In genomic region chr11:76769071-76769560, GRCh38 we compare ENCODE assay signal across 9 cellular contexts. TPM values are rescaled to one million over a fixed set of nuclear protein-coding genes. Genes with fewer than 3 reads are reported as not detected.
DNase-seq lines count a peak whose midpoint lies in the region; ATAC-seq, FAIRE-seq and TF ChIP-seq lines count a peak whose summit lies in the region.
"Had no signal": no experiment of that assay in that cellular context is flagged by ENCODE, and none has a peak within 500 bp of the region (broad histone marks: within the 10 kb centered on the region; RNA-seq: fewer than 3 reads in every experiment).

No MANE protein-coding gene starts in this region.

- no peak overlapping the region for H4K5ac ChIP-seq in H1 (ENCODE audit: insufficient read length, low read depth, low read length)

- no peak overlapping the region for H3K4me2 ChIP-seq in PC-3 (ENCODE audit: low read length)
- H3K4me2 ChIP-seq in H1 (ENCODE audit: insufficient read depth in 1 of 2, low read depth in 2 of 2, low read length in 2 of 2): no peak overlapping the region; a peak in 1 of 4 replicates

- H3K79me1 ChIP-seq in H1 (ENCODE audit: low read depth, low read length): no peaks in the 10 kb centered on the region

- H2BK5ac ChIP-seq in H1 (ENCODE audit: low read depth, low read length): peak overlapping the region; percentile 47; the same call in 1 of the 2 replicates

- H3K14ac ChIP-seq in H1 (ENCODE audit: insufficient read length): no peak overlapping the region

- TF ChIP-seq CTCF in PC-3 (conservative IDR thresholded peaks at IDR 0.05; ENCODE audit: low read depth, low read length) (no peak), H1 (IDR thresholded peaks at IDR 0.05; ENCODE audit: control extremely low read depth in 1 of 3, insufficient read depth in 1 of 3, low read depth in 1 of 3, low read length in 3 of 3) (no peak), neutrophil (IDR thresholded peaks at IDR 0.05) (no peak)

- H3K4me3 ChIP-seq in PC-3 (ENCODE audit: low read length) (no peak overlapping the region), H1 (ENCODE audit: extremely low read depth in 1 of 4, insufficient read depth in 2 of 4, low read depth in 3 of 4, low read length in 4 of 4) (no peak overlapping the region), neutrophil (ENCODE audit: low read depth in 1 of 2, low read length in 1 of 2) (peak overlapping the region; percentile 60 to 68)

- H3K9me2 ChIP-seq in PC-3 (replicated peaks; ENCODE audit: low read length): no peaks in the 10 kb centered on the region

- TF ChIP-seq EP300 in H1 (IDR thresholded peaks at IDR 0.05; ENCODE audit: borderline replicate concordance in 1 of 2, low read depth in 2 of 2, low read length in 2 of 2): no peak

- H3F3A ChIP-seq in PC-3 (ENCODE audit: low read length, unreplicated experiment): no peaks in the 10 kb centered on the region

- H3K9ac ChIP-seq in PC-3 (ENCODE audit: low read length) (no peak overlapping the region; the same call in 1 of the 2 replicates), H1 (replicated peaks in 1 of 4; ENCODE audit: extremely low read depth in 1 of 4, low read depth in 3 of 4, low read length in 3 of 4) (no peak overlapping the region)

- peak; percentile 49 for DNase-seq in Daoy (ENCODE audit: low read depth)
- no peak for DNase-seq in PC-3
- DNase-seq in H1 (ENCODE audit: low read depth in 1 of 2, low spot score in 2 of 2): no peak
- no peak for DNase-seq in GM19239 (ENCODE audit: insufficient read length, low spot score)
- DNase-seq in activated CD4-positive, alpha-beta T cell treated with anti-CD3 and anti-CD28 coated beads for 48 hours: no peak
- no peak for DNase-seq in HEK293T (ENCODE audit: extremely low spot score)
- DNase-seq: occipital lobe had no signal

- H3K23ac ChIP-seq in H1 (ENCODE audit: insufficient read length): no peak overlapping the region

- H3K56ac ChIP-seq in H1 (replicated peaks; ENCODE audit: insufficient read length, low read depth, low read length): no peak overlapping the region

- H4K20me1 ChIP-seq in PC-3 (ENCODE audit: low read length): no peaks in the 10 kb centered on the region
- no peaks in the 10 kb centered on the region for H4K20me1 ChIP-seq in H1 (replicated peaks in 1 of 2; ENCODE audit: control insufficient read depth in 1 of 2, insufficient read depth in 2 of 2, low read length in 2 of 2)

- peak overlapping the region; percentile 34 for H4K91ac ChIP-seq in H1 (replicated peaks; ENCODE audit: insufficient read length, low read length)

- ATAC-seq in PC-3: no peak
- no peak for ATAC-seq in HG02840 (IDR thresholded peaks at IDR 0.05; ENCODE audit: low FRiP score, unreplicated experiment)

- H2BK15ac ChIP-seq in H1 (ENCODE audit: low read length): peak overlapping the region; percentile 19

- H3K4me1 ChIP-seq in PC-3 (ENCODE audit: insufficient read depth, low read length) (peaks cover 37% of the 10 kb centered on the region), H1 (replicated peaks in 1 of 4; ENCODE audit: control insufficient read depth in 3 of 4, insufficient read depth in 4 of 4, low read length in 3 of 4) (peaks cover 6 to 28% (median 19%) of the 10 kb centered on the region in 4 experiments), neutrophil (ENCODE audit: control insufficient read depth in 1 of 2, insufficient read depth in 1 of 2, low read depth in 1 of 2, low read length in 1 of 2) (peaks cover 61 to 69% of the 10 kb centered on the region in 2 experiments)

- CTCF ChIA-PET in PC-3 (lab: Charles Lee): no interaction called here
- CTCF ChIA-PET in H1 (lab: Charles Lee; ENCODE audit: partially characterized antibody): interaction anchor here (1.0 to 2.4 kb wide), 3 partner anchors 10 to 35 kb away, joined by 3 to 7 read pairs (median 3); no protein-coding TSS in a partner anchor
- CTCF ChIA-PET in HEK293T (lab: Yijun Ruan, JAX): no interaction called here

- no peaks in the 10 kb centered on the region for H3K79me2 ChIP-seq in PC-3 (ENCODE audit: low read length)
- H3K79me2 ChIP-seq in H1 (ENCODE audit: control insufficient read depth in 1 of 2, insufficient read depth in 2 of 2, low read length in 2 of 2): no peaks in the 10 kb centered on the region

- FAIRE-seq in H1 (lab: Jason Lieb, UNC): no peak
- no peak for FAIRE-seq in GM19239 (lab: Jason Lieb, UNC)

- H2AK5ac ChIP-seq in H1 (ENCODE audit: low read depth, low read length): no peak overlapping the region

- H2BK120ac ChIP-seq in H1 (replicated peaks; ENCODE audit: low read depth, low read length): no peak overlapping the region

- no peak overlapping the region for H4K8ac ChIP-seq in H1 (ENCODE audit: extremely low read depth, insufficient read depth, low read length)

- no peaks in the 10 kb centered on the region for H3K23me2 ChIP-seq in H1 (ENCODE audit: low read depth, low read length)

- H3K36me3 ChIP-seq in PC-3 (ENCODE audit: low read depth, low read length) (no peaks in the 10 kb centered on the region), H1 (ENCODE audit: control insufficient read depth in 2 of 4, insufficient read depth in 4 of 4, low read length in 3 of 4) (no peaks in the 10 kb centered on the region), neutrophil (peaks cover 6% of the 10 kb centered on the region)

- H3K18ac ChIP-seq in H1 (ENCODE audit: extremely low read depth, low read length): 0 out of 2 replicates have a peak overlapping the region, but pooled peaks have one; percentile 35

- H3K9me3 ChIP-seq in PC-3 (ENCODE audit: low read length): no peaks in the 10 kb centered on the region
- H3K9me3 ChIP-seq in H1 (ENCODE audit: insufficient read depth in 2 of 2, low read depth in 1 of 2, low read length in 1 of 2): no peaks in the 10 kb centered on the region
- H3K9me3 ChIP-seq in neutrophil: no peaks in the 10 kb centered on the region

- no peak for TF ChIP-seq RAD21 in H1 (IDR thresholded peaks at IDR 0.05 in 1 of 2, conservative IDR thresholded peaks at IDR 0.05 in 1 of 2; ENCODE audit: low read depth in 2 of 2, low read length in 2 of 2)

- H2BK20ac ChIP-seq in H1 (ENCODE audit: low read length): peak overlapping the region; percentile 24; the same call in 1 of the 2 replicates

- H2AFZ ChIP-seq in PC-3 (ENCODE audit: low read length) (no peak overlapping the region), H1 (ENCODE audit: low read length) (no peak overlapping the region)

- H3K27ac ChIP-seq in PC-3 (ENCODE audit: low read length): peak overlapping the region; percentile 91; the same call in 1 of the 2 replicates
- H3K27ac ChIP-seq in H1 (ENCODE audit: low read depth, low read length): no peak overlapping the region
- H3K27ac ChIP-seq in neutrophil: peak overlapping the region; percentile 79

- H2BK12ac ChIP-seq in H1 (ENCODE audit: low read depth, low read length): peak overlapping the region; percentile 85; the same call in 1 of the 2 replicates

- TF ChIP-seq POLR2A in H1 (IDR thresholded peaks at IDR 0.05; ENCODE audit: control extremely low read depth in 1 of 2, low read depth in 2 of 2, low read length in 2 of 2): no peak

- no peaks in the 10 kb centered on the region for H3K27me3 ChIP-seq in PC-3 (ENCODE audit: low read length)
- H3K27me3 ChIP-seq in H1 (replicated peaks in 1 of 4; ENCODE audit: control insufficient read depth in 3 of 4, extremely low read depth in 1 of 4, insufficient read depth in 3 of 4, low read length in 3 of 4): no peaks in the 10 kb centered on the region; a peak in 1 of 7 replicates
- H3K27me3 ChIP-seq in neutrophil: no peaks in the 10 kb centered on the region

- H3K4ac ChIP-seq in H1 (replicated peaks; ENCODE audit: insufficient read length, low read depth, low read length): no peak overlapping the region

- no TSS peak for BruUV-seq in PC-3 (replicated peaks; lab: Mats Ljungman, UMichigan)

- intact Hi-C loops in PC-3 (cut with micrococcal nuclease): no loop called here

- 80% methylated on average over 8 of the region's 8 CpGs; no CpG with 5 or more reads in 1 of the 2 experiments for whole genome bisulfite sequencing in H1 (ENCODE audit: extremely low coverage in 1 of 2, insufficient coverage in 1 of 2, insufficient read length in 1 of 2, insufficient replicate concordance in 2 of 2, low coverage in 1 of 2, low lambda C conversion rate in 2 of 2, missing lambda C conversion rate in 1 of 2), 2 experiments

- POLR2A ChIA-PET in PC-3 (lab: Charles Lee; ENCODE audit: unreplicated experiment): no interaction called here
- POLR2A ChIA-PET in H1 (lab: Charles Lee; ENCODE audit: partially characterized antibody): interaction anchor here (2.6 kb wide), 1 partner anchor 13 kb away, joined by 23 read pairs; the partner anchor contains the start of gene TSKU
- POLR2A ChIA-PET in HEK293T (lab: Yijun Ruan, JAX): no interaction called here

TF ChIP-seq in H1, 55 proteins besides CTCF, POLR2A, EP300 and RAD21 (continues in another document):
- TF ChIP-seq KDM4A (IDR thresholded peaks at IDR 0.05; ENCODE audit: low read depth, low read length, severe bottlenecking) (no peak), CTBP2 (IDR thresholded peaks at IDR 0.05; ENCODE audit: borderline replicate concordance, insufficient read depth, insufficient read length, low read length) (no peak), GABPA (IDR thresholded peaks at IDR 0.05; ENCODE audit: borderline replicate concordance, insufficient read depth, low read length) (no peak), TCF12 (IDR thresholded peaks at IDR 0.05; ENCODE audit: low read depth, low read length) (no peak), KDM1A (IDR thresholded peaks at IDR 0.05; ENCODE audit: borderline replicate concordance, low read length) (no peak), SUZ12 (IDR thresholded peaks at IDR 0.05; ENCODE audit: low read length) (no peak)

TF ChIP-seq in HEK293T, 16 proteins besides CTCF, POLR2A, EP300 and RAD21:
- TF ChIP-seq L3MBTL2 (conservative IDR thresholded peaks at IDR 0.05): no peak
- no peak for TF ChIP-seq SUZ12 (IDR thresholded peaks at IDR 0.05)
- no peak for TF ChIP-seq BHLHE40 (IDR thresholded peaks at IDR 0.05; ENCODE audit: borderline replicate concordance)
TF ChIP-seq in HEK293T: peak in this region for 0.

RNA-seq across cellular contexts. Expression of gene TSKU, which starts 14.0 kb away (rescaled TPM):
- total RNA-seq in Daoy (2014; rRNA removed; shearing (Covaris generic)): 25.1 and 26.3 TPM in 2 replicates
- 32.1 and 39.2 TPM in 2 replicates for total RNA-seq in PC-3 (2014; rRNA removed)
- 22.8 TPM in 2 replicates for total RNA-seq in H1 (2021; fragmentation: NEBNext Ultra II Directional; extraction: Animal tissue kit (Norgen Biotek cat#: 25700))
- polyA plus RNA-seq in H1 (2011; rRNA removed): 28.4 and 40.7 TPM in 2 replicates
- 18.1 TPM for polyA plus RNA-seq in H1 (2011; cell fraction: cytosol; rRNA removed)
- 34.2 TPM for polyA plus RNA-seq in H1 (2011; cell fraction: nucleus; rRNA removed)
- polyA plus RNA-seq in H1 (2012, experiment 1 of 2): 15.8 to 27.1 TPM (median 20.7 TPM) in 4 replicates
- 22.0 TPM for polyA plus RNA-seq in H1 (2012, experiment 2 of 2)
- polyA plus RNA-seq in H1 (2013, experiment 1 of 2): 21.4 TPM
- polyA plus RNA-seq in H1 (2013, experiment 2 of 2): 23.8 TPM
- 21.7 and 33.3 TPM in 2 replicates for polyA minus RNA-seq in H1 (2011; rRNA and poly(A)+ RNA removed)
- polyA minus RNA-seq in H1 (2011; cell fraction: cytosol; rRNA and poly(A)+ RNA removed): 17.2 TPM
- 27.5 TPM for polyA minus RNA-seq in H1 (2011; cell fraction: nucleus; rRNA and poly(A)+ RNA removed)

Comparison
In these comparisons a context has a peak if more than half of its experiments do, and no peak if none do; other contexts are left out.
1. H3K4me3 ChIP-seq: peak in neutrophil (2 of 2); none in PC-3 (single experiment) and H1 (0 of 4).